Comparison of ENCODE assay signal across 24 cellular contexts in the genomic region with DNA sequence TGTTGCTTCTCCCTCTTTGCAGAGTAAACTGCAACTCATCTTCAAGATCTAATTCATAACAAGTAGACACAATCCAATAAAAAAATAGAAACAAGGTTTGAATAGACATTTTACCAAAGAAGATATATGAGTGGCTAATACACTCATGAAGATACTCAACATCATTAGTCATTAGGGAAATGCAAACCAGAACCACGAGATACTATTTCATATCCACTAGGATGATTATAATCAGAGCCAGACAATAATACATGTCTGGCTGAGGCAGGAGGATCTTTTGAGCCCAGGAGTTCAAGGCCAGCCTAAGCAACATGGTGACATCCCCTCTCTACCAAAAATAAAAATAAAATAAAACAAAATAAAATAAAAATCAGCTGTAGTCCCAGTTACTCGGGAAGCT.
"Had no signal": no experiment of that assay in that cellular context is flagged by ENCODE, and none has a peak within 500 bp of the region (broad histone marks: within the 10 kb centered on the region; RNA-seq: fewer than 3 reads in every experiment).

No MANE protein-coding gene starts in this region.

- H3K9me3 ChIP-seq: breast epithelium, colonic mucosa, esophagus squamous epithelium, left ventricle myocardium inferior, neutrophil, pancreas, psoas muscle, right atrium auricular region, thoracic aorta, vagina had no signal

- H3K4me1 ChIP-seq: breast epithelium, colonic mucosa, esophagus squamous epithelium, left ventricle myocardium inferior, pancreas, psoas muscle, right atrium auricular region, vagina had no signal

- H3K4me3 ChIP-seq: breast epithelium, colonic mucosa, dorsolateral prefrontal cortex, esophagus squamous epithelium, left ventricle myocardium inferior, pancreas, psoas muscle, right atrium auricular region, thoracic aorta, vagina had no signal

- ATAC-seq: activated naive CD4-positive, alpha-beta T cell treated with anti-CD3 and anti-CD28 coated beads, Interleukin-2, amount 50 U/mL, for 72 hours; activated T-helper 17 cell treated with anti-CD3 and anti-CD28 coated beads, Interleukin-2, amount 50 U/mL, for 72 hours; effector memory CD8-positive, alpha-beta T cell; foreskin keratinocyte; pancreas; psoas muscle had no signal

- H3K36me3 ChIP-seq: breast epithelium, colonic mucosa, pancreas, right atrium auricular region, vagina had no signal

- DNase-seq: activated CD8-positive, alpha-beta memory T cell treated with anti-CD3 and anti-CD28 coated beads, Interleukin-2, amount 50 U/mL, for 4 hours; activated T-cell treated with anti-CD3 and anti-CD28 coated beads, Interleukin-2, amount 50 U/mL, for 24 hours; colonic mucosa; dorsolateral prefrontal cortex; effector memory CD8-positive, alpha-beta T cell; esophagus squamous epithelium; immature natural killer cell; kidney glomerular epithelial cell; left ventricle myocardium inferior; midbrain; pancreas; psoas muscle; stimulated activated CD4-positive, alpha-beta T cell treated with anti-CD3 and anti-CD28 coated beads, Interleukin-4, amount 100 ng/mL, for 24 hours; stimulated activated naive CD4-positive, alpha-beta T cell treated with Interleukin-2 at 50 U/mL for 16 hours had no signal

- FAIRE-seq: endothelial cell of umbilical vein, pancreas, TTC549 had no signal

- H3K27me3 ChIP-seq: breast epithelium, colonic mucosa, dorsolateral prefrontal cortex, esophagus squamous epithelium, foreskin keratinocyte, neutrophil, pancreas, right atrium auricular region, vagina had no signal

- H3K27ac ChIP-seq: breast epithelium, colonic mucosa, esophagus squamous epithelium, foreskin keratinocyte, left ventricle myocardium inferior, neutrophil, pancreas, psoas muscle, right atrium auricular region, thoracic aorta, vagina had no signal
